8 cellular contexts compared by ENCODE assay signal in genomic region chr1:22143065-22143514, GRCh38. TPM values are rescaled to one million over a fixed set of nuclear protein-coding genes. Genes with fewer than 3 reads are reported as not detected.
DNase-seq lines count a peak whose midpoint lies in the region; ATAC-seq, FAIRE-seq and TF ChIP-seq lines count a peak whose summit lies in the region.

TSS of gene WNT4 (minus strand) at chr1:22143097. CDS start at chr1:22142922, 175 bp downstream.

- peak within 1 kb of the TSS; percentile 95 for H3K4me2 ChIP-seq in OCI-LY3 (ENCODE audit: low read length)
- peak within 1 kb of the TSS; percentile 76 for H3K4me2 ChIP-seq in keratinocyte (ENCODE audit: control insufficient read depth, extremely low read depth, insufficient read depth, low read depth, low read length)

- H2AFZ ChIP-seq in OCI-LY3 (ENCODE audit: low read depth, low read length) (no peak within 1 kb of the TSS), keratinocyte (ENCODE audit: control insufficient read depth, low read length) (peak within 1 kb of the TSS; percentile 5)

- H3K27me3 ChIP-seq in OCI-LY3 (ENCODE audit: low read depth, low read length): no peaks in the 10 kb centered on the region
- H3K27me3 ChIP-seq in body of pancreas: no peaks in the 10 kb centered on the region
- H3K27me3 ChIP-seq in keratinocyte (ENCODE audit: control insufficient read depth, extremely low read depth, insufficient read depth, low read length): peaks cover 33% of the 10 kb centered on the region

- peaks cover 47% of the 10 kb centered on the region for H3K79me2 ChIP-seq in OCI-LY3 (ENCODE audit: low read length)
- no peaks in the 10 kb centered on the region for H3K79me2 ChIP-seq in keratinocyte (ENCODE audit: control insufficient read depth, insufficient read depth, low read length)

- H3K9ac ChIP-seq in OCI-LY3 (ENCODE audit: low read length) (peak within 1 kb of the TSS; percentile 93), keratinocyte (ENCODE audit: control insufficient read depth, extremely low read depth, insufficient read depth, low read length) (no peak within 1 kb of the TSS)

- peak; percentile 49 for DNase-seq in stimulated activated CD4-positive, alpha-beta T cell treated with anti-CD3 and anti-CD28 coated beads, Interleukin-15, amount 100 ng/mL, for 24 hours
- DNase-seq in stimulated activated CD4-positive, alpha-beta T cell treated with anti-CD3 and anti-CD28 coated beads, Interleukin-4, amount 100 ng/mL, for 24 hours: no peak
- DNase-seq in body of pancreas (peak; percentile 46 to 68 (median 52)), keratinocyte (ENCODE audit: low read depth, low spot score) (no peak)
- peak; percentile 21 for DNase-seq in stimulated activated naive CD8-positive, alpha-beta T cell treated with anti-CD3 and anti-CD28 coated beads, Interleukin-15, Interleukin-2, amounts not matched to agents 100 U/mL and 50 U/mL, for 24 hours

- peaks cover 77% of the 10 kb centered on the region for H3K4me1 ChIP-seq in OCI-LY3 (ENCODE audit: low read length)
- peaks cover 18% of the 10 kb centered on the region for H3K4me1 ChIP-seq in body of pancreas
- peaks cover 37% of the 10 kb centered on the region for H3K4me1 ChIP-seq in keratinocyte (ENCODE audit: control insufficient read depth, extremely low read depth, insufficient read depth, low read length)

- H3K9me3 ChIP-seq in OCI-LY3 (ENCODE audit: insufficient read depth, low read length) (no peaks in the 10 kb centered on the region), body of pancreas (no peaks in the 10 kb centered on the region), keratinocyte (ENCODE audit: control insufficient read depth, low read depth, low read length) (no peaks in the 10 kb centered on the region)

- H3K4me3 ChIP-seq in OCI-LY3 (ENCODE audit: low read length) (peak within 1 kb of the TSS; percentile 96), body of pancreas (peak within 1 kb of the TSS in 1 of 2 donors; percentile 16), keratinocyte (ENCODE audit: control insufficient read depth in 2 of 3, extremely low read depth in 1 of 3, insufficient read depth in 2 of 3, low read depth in 1 of 3, low read length in 3 of 3) (peak within 1 kb of the TSS; percentile 32 to 60 (median 53))

- intact Hi-C loops in body of pancreas (cut with DNase I): no loop called here

- TF ChIP-seq CTCF in OCI-LY3 (IDR thresholded peaks at IDR 0.05; ENCODE audit: low read depth, low read length): no peak
- TF ChIP-seq CTCF in body of pancreas (IDR thresholded peaks at IDR 0.05): peak in 3 of 7 experiments; percentile 21 to 42 (median 25)
- TF ChIP-seq CTCF in keratinocyte (optimal IDR thresholded peaks at IDR 0.05 in 1 of 3, IDR thresholded peaks at IDR 0.05 in 1 of 3, conservative IDR thresholded peaks at IDR 0.05 in 1 of 3; ENCODE audit: extremely low read depth in 1 of 3, insufficient read depth in 2 of 3, low read length in 3 of 3): peak in 1 of 3 experiments; percentile 31

- ATAC-seq in body of pancreas (peak; percentile 76), GM18520 (IDR thresholded peaks at IDR 0.05; ENCODE audit: unreplicated experiment) (no peak), HG03354 (IDR thresholded peaks at IDR 0.05; ENCODE audit: poor library complexity, severe bottlenecking, unreplicated experiment) (no peak)
- ATAC-seq in stimulated activated naive CD8-positive, alpha-beta T cell treated with anti-CD3 and anti-CD28 coated beads, Interleukin-15, Interleukin-2, amounts not matched to agents 100 U/mL and 50 U/mL, for 24 hours: peak; percentile 29

- 0% methylated on average over 22 of the region's 67 CpGs; no CpG with 5 or more reads in 1 of the 2 donors for WGBS in body of pancreas, 2 donors

- H3K36me3 ChIP-seq in OCI-LY3 (replicated peaks; ENCODE audit: low read depth, low read length): peaks cover 39% of the 10 kb centered on the region
- H3K36me3 ChIP-seq in body of pancreas (replicated peaks in 1 of 2; ENCODE audit: insufficient read depth in 1 of 2, low read depth in 2 of 2): no peaks in the 10 kb centered on the region
- no peaks in the 10 kb centered on the region for H3K36me3 ChIP-seq in keratinocyte (ENCODE audit: control insufficient read depth in 2 of 2, extremely low read depth in 1 of 2, insufficient read depth in 2 of 2, low read length in 2 of 2)

- H4K20me1 ChIP-seq in OCI-LY3 (ENCODE audit: insufficient read depth, low read length): peaks cover 36% of the 10 kb centered on the region
- H4K20me1 ChIP-seq in keratinocyte (ENCODE audit: control insufficient read depth, extremely low read depth, insufficient read depth, low read length): no peaks in the 10 kb centered on the region

- H3K27ac ChIP-seq in OCI-LY3 (ENCODE audit: low read length) (peak within 1 kb of the TSS; percentile 77), body of pancreas (peak within 1 kb of the TSS in 2 of 4 donors; percentile 11 to 40), keratinocyte (ENCODE audit: control insufficient read depth, insufficient read depth, low read length) (no peak within 1 kb of the TSS)

- FAIRE-seq in keratinocyte (lab: Jason Lieb, UNC): no peak

- dilution Hi-C loops in keratinocyte (cut with MboI; ENCODE audit: extremely low pct_ligation_motif_present, low sequenced_read_pairs): no loop called here

- no peaks in the 10 kb centered on the region for H3K9me1 ChIP-seq in keratinocyte (ENCODE audit: control insufficient read depth, extremely low read depth, insufficient read depth, low read length)

- TF ChIP-seq POLR2A in body of pancreas (IDR thresholded peaks at IDR 0.05): no peak

RNA-seq across cellular contexts. Expression of gene WNT4, which starts in this region (rescaled TPM):
- total RNA-seq in body of pancreas: 1 to 10 TPM in 1 of 2 donors, under 1 TPM in 1; 0.52 to 1.3 TPM
- 0.35 to 17.2 TPM (median 2.6 TPM) in 3 replicates for polyA plus RNA-seq in keratinocyte
- 4.3 TPM for polyA plus RNA-seq in keratinocyte (2011; ENCODE audit: low read depth)
- polyA plus RNA-seq in keratinocyte (2011; cell fraction: cytosol; rRNA removed): 1.6 and 3.0 TPM in 2 replicates
- 2.6 and 3.1 TPM in 2 replicates for polyA plus RNA-seq in keratinocyte (2011; cell fraction: nucleus; rRNA removed)
- polyA plus RNA-seq in keratinocyte (2012; ENCODE audit: low replicate concordance): 0.30 and 4.5 TPM in 2 replicates
- polyA minus RNA-seq in keratinocyte: 4.6 to 7.8 TPM in 2 of 3 replicates, not detected in the other
- 0.96 TPM for polyA minus RNA-seq in keratinocyte (2011; cell fraction: cytosol; rRNA and poly(A)+ RNA removed)
- 0.84 and 0.93 TPM in 2 replicates for polyA minus RNA-seq in keratinocyte (2011; cell fraction: nucleus; rRNA and poly(A)+ RNA removed)

Comparison
In these comparisons a context has a peak if more than half of its experiments do, and no peak if none do; other contexts are left out.
1. DNase-seq: peak in stimulated activated CD4-positive, alpha-beta T cell treated with anti-CD3 and anti-CD28 coated beads, Interleukin-15, amount 100 ng/mL, for 24 hours (single experiment), body of pancreas (4 of 4) and stimulated activated naive CD8-positive, alpha-beta T cell treated with anti-CD3 and anti-CD28 coated beads, Interleukin-15, Interleukin-2, amounts not matched to agents 100 U/mL and 50 U/mL, for 24 hours (single experiment); none in stimulated activated CD4-positive, alpha-beta T cell treated with anti-CD3 and anti-CD28 coated beads, Interleukin-4, amount 100 ng/mL, for 24 hours (single experiment) and keratinocyte (single experiment).
2. ATAC-seq: peak in body of pancreas (single experiment) and stimulated activated naive CD8-positive, alpha-beta T cell treated with anti-CD3 and anti-CD28 coated beads, Interleukin-15, Interleukin-2, amounts not matched to agents 100 U/mL and 50 U/mL, for 24 hours (single experiment); none in GM18520 (single experiment) and HG03354 (single experiment).